Comparison of ENCODE assay signal across 24 cellular contexts in genomic region chr5:67300321-67300720, GRCh38.
DNase-seq lines count a peak whose midpoint lies in the region; ATAC-seq and TF ChIP-seq lines count a peak whose summit lies in the region.
"Had no signal": no experiment of that assay in that cellular context is flagged by ENCODE, and none has a peak within 500 bp of the region (broad histone marks: within the 10 kb centered on the region; RNA-seq: fewer than 3 reads in every experiment).

No MANE protein-coding gene starts in this region.

- ATAC-seq in RWPE2 (ENCODE audit: low read depth) (no peak), HG03045 (IDR thresholded peaks at IDR 0.05; ENCODE audit: unreplicated experiment) (no peak), HG03469 (IDR thresholded peaks at IDR 0.05; ENCODE audit: unreplicated experiment) (no peak), GM18511 (IDR thresholded peaks at IDR 0.05; ENCODE audit: unreplicated experiment) (no peak)
- ATAC-seq in effector memory CD8-positive, alpha-beta T cell (replicated peaks) = no peak

- H3K9me3 ChIP-seq in RWPE2 (ENCODE audit: severe bottlenecking) (no peaks in the 10 kb centered on the region), mucosa of rectum (ENCODE audit: control insufficient read depth in 2 of 2, low read length in 2 of 2) (no peaks in the 10 kb centered on the region), thyroid gland (no peaks in the 10 kb centered on the region)
- H3K9me3 ChIP-seq: adrenal gland, Caco-2, neutrophil, testis had no signal

- peaks cover 0 to 10% of the 10 kb centered on the region in 2 donors for H3K27me3 Mint-ChIP-seq in effector memory CD8-positive, alpha-beta T cell

- H3K4me3 ChIP-seq in RWPE2 (ENCODE audit: severe bottlenecking) (no peak overlapping the region), mucosa of rectum (ENCODE audit: low read length in 2 of 2) (no peak overlapping the region), thyroid gland (replicated peaks in 1 of 3) (no peak overlapping the region)
- H3K4me3 ChIP-seq: adrenal gland, testis had no signal

- no peak for TF ChIP-seq POLR2A in thyroid gland (IDR thresholded peaks at IDR 0.05)

- H3K36me3 ChIP-seq in RWPE2 (ENCODE audit: low read depth) = no peaks in the 10 kb centered on the region
- H3K36me3 ChIP-seq in mucosa of rectum (ENCODE audit: control insufficient read depth in 2 of 2, insufficient read depth in 2 of 2, low read length in 2 of 2) = no peaks in the 10 kb centered on the region
- no peaks in the 10 kb centered on the region for H3K36me3 ChIP-seq in thyroid gland
- H3K36me3 ChIP-seq: adrenal gland, neutrophil had no signal

- no peak overlapping the region for H3K9ac ChIP-seq in mucosa of rectum (ENCODE audit: low read depth in 1 of 2, low read length in 2 of 2)

- H3K27ac Mint-ChIP-seq in effector memory CD8-positive, alpha-beta T cell = peak overlapping the region; percentile 13 to 85
- H3K27ac Mint-ChIP-seq: activated CD4-positive, alpha-beta T cell treated with anti-CD3 and anti-CD28 coated beads, Interleukin-2, amount 10 ng/mL, durations not matched to agents 7 days and 5 days had no signal

- no peaks in the 10 kb centered on the region for H3K36me3 Mint-ChIP-seq in effector memory CD8-positive, alpha-beta T cell (ENCODE audit: insufficient read depth)

- WGBS in thyroid gland, 2 donors = 85 to 87% methylated on average over 2 of the region's 2 CpGs

- H3K9me3 Mint-ChIP-seq in effector memory CD8-positive, alpha-beta T cell = peaks cover 0 to 8% of the 10 kb centered on the region in 2 donors

- H3K4me1 ChIP-seq in RWPE2 (ENCODE audit: insufficient read depth, poor library complexity, severe bottlenecking) (peaks cover 21% of the 10 kb centered on the region), mucosa of rectum (ENCODE audit: control insufficient read depth in 2 of 2, insufficient read depth in 2 of 2, low read length in 2 of 2) (peaks cover 0 to 1% of the 10 kb centered on the region in 2 donors), thyroid gland (peaks cover 3 to 5% of the 10 kb centered on the region in 2 donors)
- H3K4me1 ChIP-seq: Caco-2 had no signal

- peak overlapping the region in 1 of 2 donors; percentile 19 for H3K4me3 Mint-ChIP-seq in effector memory CD8-positive, alpha-beta T cell
- H3K4me3 Mint-ChIP-seq: activated CD4-positive, alpha-beta T cell treated with anti-CD3 and anti-CD28 coated beads, Interleukin-2, amount 10 ng/mL, durations not matched to agents 7 days and 5 days had no signal

- peaks cover 13 to 20% of the 10 kb centered on the region in 2 donors for H3K4me1 Mint-ChIP-seq in effector memory CD8-positive, alpha-beta T cell (ENCODE audit: low read depth in 2 of 2)
- H3K4me1 Mint-ChIP-seq: activated CD4-positive, alpha-beta T cell treated with anti-CD3 and anti-CD28 coated beads, Interleukin-2, amount 10 ng/mL, durations not matched to agents 7 days and 5 days had no signal

- TF ChIP-seq CTCF in RWPE2 (IDR thresholded peaks at IDR 0.05; ENCODE audit: poor library complexity, severe bottlenecking) (no peak), thyroid gland (IDR thresholded peaks at IDR 0.05) (no peak)

- H3K27ac ChIP-seq in RWPE2 (ENCODE audit: poor library complexity, severe bottlenecking) (peak overlapping the region; percentile 89), mucosa of rectum (ENCODE audit: low read depth in 2 of 2, low read length in 2 of 2) (peak overlapping the region; percentile 35 to 70), thyroid gland (peak overlapping the region in 2 of 3 donors; percentile 26 to 74)
- H3K27ac ChIP-seq: neutrophil had no signal

- DNase-seq in RWPE2 (ENCODE audit: low spot score) = no peak
- no peak for DNase-seq in effector memory CD8-positive, alpha-beta T cell
- DNase-seq in thyroid gland = no peak
- DNase-seq in NCI-H1048 (lab: John Stamatoyannopoulos, UW) = no peak
- DNase-seq: activated CD4-positive, alpha-beta T cell treated with anti-CD3 and anti-CD28 coated beads, Interleukin-2, amount 10 ng/mL, durations not matched to agents 7 days and 5 days; activated CD8-positive, alpha-beta memory T cell treated with anti-CD3 and anti-CD28 coated beads, Interleukin-2, amount 50 U/mL, for 4 hours; activated effector memory CD4-positive, alpha-beta T cell treated with anti-CD3 and anti-CD28 coated beads, Interleukin-2, amount 50 U/mL, for 16 hours; adrenal gland; AML-193; Caco-2; islet precursor cell; Kasumi-1; mesendoderm; NCI-H1105 treated with DMSO at 0.1 percent for 48 hours; NCI-H2081 treated with DMSO at 0.1 percent for 48 hours; NCI-H524; retina; SW 1271; testis had no signal

- intact Hi-C loops in thyroid gland (cut with DNase I) = no loop called here

- H3K27me3 ChIP-seq in RWPE2 (ENCODE audit: insufficient read depth, poor library complexity, severe bottlenecking) (no peaks in the 10 kb centered on the region), mucosa of rectum (ENCODE audit: control insufficient read depth in 2 of 2, insufficient read depth in 2 of 2, low read length in 2 of 2) (no peaks in the 10 kb centered on the region), thyroid gland (no peaks in the 10 kb centered on the region)
- H3K27me3 ChIP-seq: adrenal gland, neutrophil, testis had no signal
